ENCODE assay signal across 8 cellular contexts in genomic region chr1:39269349-39269748, GRCh38.
DNase-seq lines count a peak whose midpoint lies in the region; ATAC-seq, FAIRE-seq and TF ChIP-seq lines count a peak whose summit lies in the region.

No MANE protein-coding gene starts in this region.

- no peak overlapping the region for H2AFZ ChIP-seq in trophoblast cell (ENCODE audit: insufficient read depth, low read length, poor library complexity)

- peak overlapping the region; percentile 82 for H3K18ac ChIP-seq in trophoblast cell (ENCODE audit: low read length)

- DNase-seq in coronary artery (ENCODE audit: low spot score) (no peak), trophoblast cell (no peak), GM13976 (ENCODE audit: low spot score) (no peak), HTR-8/SVneo (ENCODE audit: insufficient read length, low spot score) (no peak)
- DNase-seq in stimulated activated CD4-positive, alpha-beta T cell treated with anti-CD3 and anti-CD28 coated beads, Interleukin-12 subunit alpha, Interleukin-12 subunit beta, amount 100 ng/mL, for 4 hours: no peak

- ATAC-seq in HG03460 (IDR thresholded peaks at IDR 0.05; ENCODE audit: unreplicated experiment) (peak; percentile 4), GM19328 (IDR thresholded peaks at IDR 0.05; ENCODE audit: unreplicated experiment) (no peak)

- H2AK5ac ChIP-seq in trophoblast cell (ENCODE audit: low read length): no peak overlapping the region

- H3K4me3 ChIP-seq in DOHH2 (ENCODE audit: low read length) (peak overlapping the region; percentile 57), coronary artery (peak overlapping the region; percentile 60), trophoblast cell (ENCODE audit: low read depth, low read length) (no peak overlapping the region)

- no peak overlapping the region for H3K9ac ChIP-seq in trophoblast cell (ENCODE audit: low read length)

- H3K79me2 ChIP-seq in DOHH2 (ENCODE audit: control insufficient read depth, low read length) (peaks cover 10% of the 10 kb centered on the region), trophoblast cell (ENCODE audit: control insufficient read depth, insufficient read depth, low read length, poor library complexity) (peaks cover 1% of the 10 kb centered on the region)

- no peak overlapping the region for H4K8ac ChIP-seq in trophoblast cell (ENCODE audit: low read depth, low read length)

- H3K4me2 ChIP-seq in DOHH2 (ENCODE audit: low read length): peak overlapping the region; percentile 70
- H3K4me2 ChIP-seq in trophoblast cell (ENCODE audit: low read length): no peak overlapping the region

- no peak for TF ChIP-seq CTCF in DOHH2 (IDR thresholded peaks at IDR 0.05; ENCODE audit: low read depth, low read length, poor library complexity, severe bottlenecking)
- TF ChIP-seq CTCF in coronary artery (IDR thresholded peaks at IDR 0.05): no peak
- no peak for TF ChIP-seq CTCF in GM13976 (IDR thresholded peaks at IDR 0.05; ENCODE audit: borderline replicate concordance, control extremely low read depth, extremely low read depth, insufficient read depth, missing control alignments)

- in situ Hi-C loops in GM13976 (cut with MboI; ENCODE audit: low sequenced_read_pairs, unreplicated experiment): loop anchor here (10.0 kb wide), 1 partner anchor 175 kb away; no protein-coding TSS in a partner anchor

- no peak overlapping the region for H3K4ac ChIP-seq in trophoblast cell (ENCODE audit: low read depth, low read length)

- WGBS in trophoblast cell (ENCODE audit: extremely low coverage, insufficient coverage, insufficient read length): no CpG with 5 or more reads among the region's 2 CpGs

- no peak overlapping the region for H3K23ac ChIP-seq in trophoblast cell (ENCODE audit: low read length)

- no peak overlapping the region for H4K12ac ChIP-seq in trophoblast cell (ENCODE audit: low read depth, low read length)

- H2BK5ac ChIP-seq in trophoblast cell (ENCODE audit: low read depth, low read length, poor library complexity): no peak overlapping the region

- peaks cover 42% of the 10 kb centered on the region for H3K4me1 ChIP-seq in DOHH2 (ENCODE audit: control insufficient read depth, low read length)
- peaks cover 12 to 21% of the 10 kb centered on the region in 2 experiments for H3K4me1 ChIP-seq in trophoblast cell (ENCODE audit: control insufficient read depth in 1 of 2, insufficient read depth in 2 of 2, low read length in 2 of 2)

- H4K91ac ChIP-seq in trophoblast cell (ENCODE audit: low read depth, low read length): no peak overlapping the region

- no peak for FAIRE-seq in HTR-8/SVneo (lab: Jason Lieb, UNC)

- H3F3A ChIP-seq in DOHH2 (ENCODE audit: control insufficient read depth, insufficient read depth): 0 out of 2 replicates have a peak, but pooled peaks cover 2% of the 10 kb centered on the region

- H4K20me1 ChIP-seq in DOHH2 (ENCODE audit: control insufficient read depth, insufficient read depth, low read depth, low read length): peaks cover 2% of the 10 kb centered on the region; the same call in 1 of the 2 replicates

- H3K14ac ChIP-seq in trophoblast cell (ENCODE audit: low read length): no peak overlapping the region

- H3K27me3 ChIP-seq in DOHH2 (ENCODE audit: control insufficient read depth, low read length): peaks cover 4% of the 10 kb centered on the region; the same call in 1 of the 2 replicates
- H3K27me3 ChIP-seq in trophoblast cell (ENCODE audit: insufficient read depth, low read length): no peaks in the 10 kb centered on the region

- H3K79me1 ChIP-seq in trophoblast cell (ENCODE audit: low read length): peaks cover 3% of the 10 kb centered on the region

- no peaks in the 10 kb centered on the region for H3K9me2 ChIP-seq in DOHH2 (replicated peaks; ENCODE audit: control insufficient read depth, low read length)

- peak overlapping the region; percentile 33 for H2BK12ac ChIP-seq in trophoblast cell (ENCODE audit: low read length)

- peak overlapping the region; percentile 17; the same call in 1 of the 2 replicates for H3K27ac ChIP-seq in DOHH2 (ENCODE audit: low read depth, low read length)
- peak overlapping the region; percentile 58 to 82 for H3K27ac ChIP-seq in coronary artery
- no peak overlapping the region for H3K27ac ChIP-seq in trophoblast cell (ENCODE audit: low read depth, low read length)

- H3K36me3 ChIP-seq in DOHH2 (ENCODE audit: control insufficient read depth, low read length): no peaks in the 10 kb centered on the region
- H3K36me3 ChIP-seq in trophoblast cell (ENCODE audit: control insufficient read depth in 1 of 2, insufficient read depth in 2 of 2, low read length in 2 of 2): peaks cover 2 to 7% of the 10 kb centered on the region in 2 experiments

- H2BK120ac ChIP-seq in trophoblast cell (ENCODE audit: insufficient read depth, low read length, poor library complexity): no peak overlapping the region

- H3K9me3 ChIP-seq in DOHH2 (ENCODE audit: control insufficient read depth, insufficient read depth, low read length) (no peaks in the 10 kb centered on the region), trophoblast cell (ENCODE audit: insufficient read depth, low read depth, low read length) (no peaks in the 10 kb centered on the region)
